ENCODE assay signal across 26 cellular contexts in genomic region chr2:28902584-28902983, GRCh38. TPM values are rescaled to one million over a fixed set of nuclear protein-coding genes. Genes with fewer than 3 reads are reported as not detected.
A peak's percentile ranks its signal among the peaks of the same experiment; 100 is the strongest.
DNase-seq lines count a peak whose midpoint lies in the region; ATAC-seq, FAIRE-seq and TF ChIP-seq lines count a peak whose summit lies in the region.
"Had no signal": no experiment of that assay in that cellular context is flagged by ENCODE, and none has a peak within 500 bp of the region (broad histone marks: within the 10 kb centered on the region; RNA-seq: fewer than 3 reads in every experiment).

No MANE protein-coding gene starts in this region.

- no peak overlapping the region for H2BK12ac ChIP-seq in mesenchymal stem cell (ENCODE audit: low read length in 2 of 2)

- no peaks in the 10 kb centered on the region for H3K9me3 ChIP-seq in GM12878 (replicated peaks; ENCODE audit: control insufficient read depth, insufficient read depth, low read length)
- H3K9me3 ChIP-seq in mesenchymal stem cell (ENCODE audit: control insufficient read depth, low read length), result no peaks in the 10 kb centered on the region
- H3K9me3 ChIP-seq: SJSA1 had no signal

- H2BK120ac ChIP-seq in mesenchymal stem cell (ENCODE audit: low read depth, low read length), result no peak overlapping the region

- CTCF ChIA-PET in activated CD8-positive, alpha-beta T cell treated with anti-CD3 and anti-CD28 coated beads for 36 hours (lab: Charles Lee), result interaction anchor here (1.1 kb wide), 1 partner anchor 81 kb away, joined by 4 read pairs; no protein-coding TSS in a partner anchor
- CTCF ChIA-PET in activated CD8-positive, alpha-beta T cell treated with anti-CD3 and anti-CD28 coated beads, Interleukin-2, amount 10 ng/mL, durations not matched to agents 7 days and 5 days (lab: Charles Lee), result interaction anchor here (0.9 kb wide), 1 partner anchor 13 kb away, joined by 3 read pairs; no protein-coding TSS in a partner anchor
- CTCF ChIA-PET in GM12878 (lab: Yijun Ruan, JAX), result interaction anchor here (1.4 kb wide), 1 partner anchor 309 kb away, joined by 5 read pairs; no protein-coding TSS in a partner anchor
- CTCF ChIA-PET in RWPE1 (lab: Yijun Ruan, JAX), result interaction anchor here (0.6 to 1.0 kb wide), 2 partner anchors 30 to 336 kb away, joined by 3 to 4 read pairs; no protein-coding TSS in a partner anchor

- H3K4me1 Mint-ChIP-seq in activated CD8-positive, alpha-beta T cell treated with anti-CD3 and anti-CD28 coated beads for 36 hours (ENCODE audit: low read depth), result peaks cover 62% of the 10 kb centered on the region
- H3K4me1 Mint-ChIP-seq in activated CD8-positive, alpha-beta T cell treated with anti-CD3 and anti-CD28 coated beads, Interleukin-2, amount 10 ng/mL, durations not matched to agents 7 days and 5 days (ENCODE audit: low read depth), result peaks cover 34% of the 10 kb centered on the region

- BruUV-seq in GM12878 (replicated peaks; lab: Mats Ljungman, UMichigan), result no TSS peak

- peaks cover 60% of the 10 kb centered on the region for H3K36me3 Mint-ChIP-seq in activated CD8-positive, alpha-beta T cell treated with anti-CD3 and anti-CD28 coated beads for 36 hours (ENCODE audit: low read depth)
- peaks cover 30% of the 10 kb centered on the region for H3K36me3 Mint-ChIP-seq in activated CD8-positive, alpha-beta T cell treated with anti-CD3 and anti-CD28 coated beads, Interleukin-2, amount 10 ng/mL, durations not matched to agents 7 days and 5 days (ENCODE audit: low read depth)

- H3K4me1 ChIP-seq in GM12878 (ENCODE audit: control insufficient read depth, insufficient read depth, low read length) (no peaks in the 10 kb centered on the region), mesenchymal stem cell (ENCODE audit: control insufficient read depth, insufficient read depth, low read depth, low read length) (peaks cover 12% of the 10 kb centered on the region)

- intact Hi-C loops in activated CD8-positive, alpha-beta T cell treated with anti-CD3 and anti-CD28 coated beads for 36 hours (cut with micrococcal nuclease), result no loop called here
- intact Hi-C loops in GM12878 (cut with micrococcal nuclease; ENCODE audit: unreplicated experiment), result no loop called here

- POLR2A ChIA-PET in activated CD8-positive, alpha-beta T cell treated with anti-CD3 and anti-CD28 coated beads for 36 hours (lab: Charles Lee), result interaction anchor here (1.1 to 3.1 kb wide), 5 partner anchors 7 to 42 kb away, joined by 3 to 18 read pairs (median 6); partner anchors contain the start of genes TRMT61B and WDR43
- POLR2A ChIA-PET in activated CD8-positive, alpha-beta T cell treated with anti-CD3 and anti-CD28 coated beads, Interleukin-2, amount 10 ng/mL, durations not matched to agents 7 days and 5 days (lab: Charles Lee), result interaction anchor here (1.0 kb wide), 1 partner anchor 33 kb away, joined by 3 read pairs; the partner anchor contains the start of gene TRMT61B
- POLR2A ChIA-PET in GM12878 (lab: Charles Lee) (interaction anchor here (0.6 kb wide), 1 partner anchor 146 kb away, joined by 5 read pairs; no protein-coding TSS in a partner anchor), RWPE1 (lab: Yijun Ruan, JAX; ENCODE audit: low non-redundant PET) (no interaction called here)

- H3K4me3 ChIP-seq in GM12878 (no peak overlapping the region), mesenchymal stem cell (ENCODE audit: insufficient read depth in 1 of 2, low read depth in 1 of 2, low read length in 2 of 2) (no peak overlapping the region)
- H3K4me3 ChIP-seq: PC-9, SJSA1 had no signal

- H2BK5ac ChIP-seq in mesenchymal stem cell (ENCODE audit: low read depth, low read length, poor library complexity, severe bottlenecking), result no peak overlapping the region

- no peak overlapping the region for H3K4me2 ChIP-seq in GM12878 (ENCODE audit: control insufficient read depth, insufficient read depth)
- H3K4me2 ChIP-seq in mesenchymal stem cell (ENCODE audit: low read length, poor library complexity, severe bottlenecking), result no peak overlapping the region
- H3K4me2 ChIP-seq: PC-9 had no signal

- no peak for ATAC-seq in activated CD8-positive, alpha-beta T cell treated with anti-CD3 and anti-CD28 coated beads for 36 hours
- ATAC-seq in activated CD8-positive, alpha-beta T cell treated with anti-CD3 and anti-CD28 coated beads, Interleukin-2, amount 10 ng/mL, durations not matched to agents 7 days and 5 days, result no peak
- ATAC-seq in GM12878 (no peak), HG03442 (IDR thresholded peaks at IDR 0.05; ENCODE audit: unreplicated experiment) (no peak)

- peaks cover 90% of the 10 kb centered on the region for H3K79me2 ChIP-seq in GM12878 (ENCODE audit: control insufficient read depth, insufficient read depth, low read length)

- WGBS in GM12878 (ENCODE audit: insufficient coverage, insufficient replicate concordance, low lambda C conversion rate, missing lambda C conversion rate), result 100% methylated on average over 3 of the region's 3 CpGs
- 100% methylated on average over 2 of the region's 3 CpGs for WGBS in mesenchymal stem cell

- no peak overlapping the region for H4K91ac ChIP-seq in mesenchymal stem cell (ENCODE audit: low read length)

- H3K27ac Mint-ChIP-seq in activated CD8-positive, alpha-beta T cell treated with anti-CD3 and anti-CD28 coated beads for 36 hours, result peak overlapping the region; percentile 76
- no peak overlapping the region for H3K27ac Mint-ChIP-seq in activated CD8-positive, alpha-beta T cell treated with anti-CD3 and anti-CD28 coated beads, Interleukin-2, amount 10 ng/mL, durations not matched to agents 7 days and 5 days
- H3K27ac Mint-ChIP-seq: HFFc6 had no signal

- RAD21 ChIA-PET in GM12878 (lab: Charles Lee; ENCODE audit: unreplicated experiment), result interaction anchor here (0.6 to 1.6 kb wide), 3 partner anchors 33 to 1812 kb away, joined by 3 to 5 read pairs (median 3); no protein-coding TSS in a partner anchor

- in situ Hi-C loops in GM12878 (cut with MboI), result no loop called here

- H3K4ac ChIP-seq in mesenchymal stem cell (ENCODE audit: low read depth in 1 of 2, low read length in 2 of 2), result no peak overlapping the region

- FAIRE-seq in GM12892 (lab: Jason Lieb, UNC) (no peak), GM12878 (lab: Jason Lieb, UNC) (no peak)
- FAIRE-seq: A204.1 had no signal

- TF ChIP-seq CTCF in activated CD8-positive, alpha-beta T cell treated with anti-CD3 and anti-CD28 coated beads for 36 hours (IDR thresholded peaks at IDR 0.05), result no peak
- TF ChIP-seq CTCF in GM12878 (IDR thresholded peaks at IDR 0.05 in 2 of 3, conservative IDR thresholded peaks at IDR 0.05 in 1 of 3; ENCODE audit: control insufficient read depth in 2 of 3, extremely low read depth in 1 of 3, insufficient read depth in 1 of 3, low read depth in 3 of 3, low read length in 3 of 3) (no peak), RWPE1 (conservative IDR thresholded peaks at IDR 0.05; ENCODE audit: low read depth) (no peak)

- H3K36me3 ChIP-seq in GM12878 (ENCODE audit: control insufficient read depth in 2 of 2, insufficient read depth in 2 of 2, low read length in 1 of 2), result peaks cover 12 to 22% of the 10 kb centered on the region in 2 experiments
- H3K36me3 ChIP-seq in mesenchymal stem cell (ENCODE audit: control insufficient read depth in 1 of 2, insufficient read depth in 2 of 2, low read depth in 1 of 2, low read length in 2 of 2), result peaks cover 7 to 53% of the 10 kb centered on the region in 2 experiments

- H3K18ac ChIP-seq in mesenchymal stem cell (ENCODE audit: low read depth in 1 of 2, low read length in 2 of 2), result no peak overlapping the region

- no peaks in the 10 kb centered on the region for H4K20me1 ChIP-seq in GM12878 (ENCODE audit: control insufficient read depth, insufficient read depth)

- peaks cover 4% of the 10 kb centered on the region for H3K79me1 ChIP-seq in mesenchymal stem cell (replicated peaks; ENCODE audit: low read length, poor library complexity, severe bottlenecking)

- H3K9ac ChIP-seq in GM12878 (ENCODE audit: control insufficient read depth, insufficient read depth, low read length), result no peak overlapping the region
- H3K9ac ChIP-seq in mesenchymal stem cell (ENCODE audit: low read length), result no peak overlapping the region

- H4K8ac ChIP-seq in mesenchymal stem cell (ENCODE audit: low read length), result no peak overlapping the region

- DNase-seq in activated CD8-positive, alpha-beta T cell treated with anti-CD3 and anti-CD28 coated beads for 36 hours, result no peak
- DNase-seq in activated CD8-positive, alpha-beta T cell treated with anti-CD3 and anti-CD28 coated beads, Interleukin-2, amount 10 ng/mL, durations not matched to agents 7 days and 5 days, result no peak
- DNase-seq in GM12892 (ENCODE audit: insufficient read length), result no peak
- DNase-seq in GM12878 (ENCODE audit: low read depth, low spot score), result no peak
- DNase-seq in mesenchymal stem cell, result no peak
- no peak for DNase-seq in nucleus accumbens (lab: John Stamatoyannopoulos, UW)
- DNase-seq in RWPE1 (ENCODE audit: low spot score), result no peak
- DNase-seq: C1 segment of cervical spinal cord, Calu3, DND-41, H7, HFFc6, Karpas-422, NCI-H1092, NCI-H1417 treated with DMSO at 0.1 percent for 48 hours, NCI-H1694 treated with DMSO at 0.1 percent for 48 hours, NCI-H2081, NCI-H2171, NCI-H345, NCI-H524 treated with DMSO at 0.1 percent for 48 hours, NCI-H774, PC-9, Right ventricle myocardium superior had no signal

- H3K9me3 Mint-ChIP-seq in activated CD8-positive, alpha-beta T cell treated with anti-CD3 and anti-CD28 coated beads for 36 hours, result no peaks in the 10 kb centered on the region
- no peaks in the 10 kb centered on the region for H3K9me3 Mint-ChIP-seq in activated CD8-positive, alpha-beta T cell treated with anti-CD3 and anti-CD28 coated beads, Interleukin-2, amount 10 ng/mL, durations not matched to agents 7 days and 5 days (ENCODE audit: insufficient read depth)
- H3K9me3 Mint-ChIP-seq: HFFc6 had no signal

- H3K27me3 ChIP-seq in GM12878 (replicated peaks in 1 of 2; ENCODE audit: control insufficient read depth in 2 of 2, insufficient read depth in 2 of 2, low read length in 1 of 2), result no peaks in the 10 kb centered on the region
- no peaks in the 10 kb centered on the region for H3K27me3 ChIP-seq in mesenchymal stem cell (ENCODE audit: control insufficient read depth in 1 of 2, insufficient read depth in 1 of 2, low read length in 2 of 2)
- H3K27me3 ChIP-seq: SJSA1 had no signal

- no peak overlapping the region for H3K4me3 Mint-ChIP-seq in activated CD8-positive, alpha-beta T cell treated with anti-CD3 and anti-CD28 coated beads for 36 hours
- H3K4me3 Mint-ChIP-seq in activated CD8-positive, alpha-beta T cell treated with anti-CD3 and anti-CD28 coated beads, Interleukin-2, amount 10 ng/mL, durations not matched to agents 7 days and 5 days, result no peak overlapping the region
- H3K4me3 Mint-ChIP-seq: HFFc6 had no signal

- peak overlapping the region; percentile 57 for H2AK5ac ChIP-seq in mesenchymal stem cell (ENCODE audit: low read length, severe bottlenecking)

- H3K14ac ChIP-seq in mesenchymal stem cell (ENCODE audit: low read length in 2 of 2), result no peak overlapping the region

- no peaks in the 10 kb centered on the region for H3K27me3 Mint-ChIP-seq in activated CD8-positive, alpha-beta T cell treated with anti-CD3 and anti-CD28 coated beads for 36 hours
- H3K27me3 Mint-ChIP-seq in activated CD8-positive, alpha-beta T cell treated with anti-CD3 and anti-CD28 coated beads, Interleukin-2, amount 10 ng/mL, durations not matched to agents 7 days and 5 days (ENCODE audit: low read depth), result no peaks in the 10 kb centered on the region

- TF ChIP-seq RAD21 in GM12878 (IDR thresholded peaks at IDR 0.05; ENCODE audit: insufficient read depth, low read depth, low read length), result no peak

- TF ChIP-seq EP300 in GM12878 (IDR thresholded peaks at IDR 0.05; ENCODE audit: borderline replicate concordance in 1 of 2, control insufficient read depth in 1 of 2, low read depth in 2 of 2, low read length in 2 of 2), result no peak

- TF ChIP-seq POLR2A in GM12892 (IDR thresholded peaks at IDR 0.05; ENCODE audit: low read depth, low read length) (0 out of 2 replicates have a peak, but pooled peaks have one; percentile 32), GM12878 (IDR thresholded peaks at IDR 0.05; ENCODE audit: low read depth, low read length) (no peak)

- H3K27ac ChIP-seq in GM12878 (ENCODE audit: control insufficient read depth, insufficient read depth) (no peak overlapping the region), mesenchymal stem cell (ENCODE audit: low read length, poor library complexity, severe bottlenecking) (no peak overlapping the region), RWPE1 (no peak overlapping the region)
- H3K27ac ChIP-seq: PC-9, SJSA1 had no signal

- SMC1A ChIA-PET in GM12878 (lab: Charles Lee; ENCODE audit: uncharacterized antibody, unreplicated experiment), result interaction anchor here (1.2 kb wide), 1 partner anchor 82 kb away, joined by 3 read pairs; no protein-coding TSS in a partner anchor

- no peak overlapping the region for H3K23ac ChIP-seq in mesenchymal stem cell (ENCODE audit: low read length in 2 of 2)

- no peak overlapping the region for H2BK15ac ChIP-seq in mesenchymal stem cell (ENCODE audit: low read depth, poor library complexity, severe bottlenecking)

- H2AFZ ChIP-seq in GM12878 (ENCODE audit: control insufficient read depth, low read depth, low read length), result no peak overlapping the region
- no peak overlapping the region for H2AFZ ChIP-seq in mesenchymal stem cell (ENCODE audit: low read depth, low read length)
- H2AFZ ChIP-seq: PC-9 had no signal

RNA-seq across cellular contexts. Expression of gene WDR43, which starts 8.1 kb away (rescaled TPM):
- total RNA-seq in activated CD8-positive, alpha-beta T cell treated with anti-CD3 and anti-CD28 coated beads for 36 hours, result 100 to 1,000 TPM; 121 to 129 TPM
- 10 to 100 TPM; 70.3 to 81.2 TPM for total RNA-seq in activated CD8-positive, alpha-beta T cell treated with anti-CD3 and anti-CD28 coated beads, Interleukin-2, amount 10 ng/mL, durations not matched to agents 7 days and 5 days
- 40.9 TPM for polyA plus RNA-seq in GM12892 (2012; ENCODE audit: missing spikeins)
- 194 and 200 TPM in 2 replicates for total RNA-seq in GM12878 (2013; cell fraction: nucleolus; rRNA removed)
- total RNA-seq in GM12878 (2014; rRNA removed), result 88.6 and 109 TPM in 2 replicates
- 139 and 142 TPM in 2 replicates for total RNA-seq in GM12878 (2014; rRNA removed; fragmentation: Illumina TruSeq; extraction: Trizol)
- total RNA-seq in GM12878 (2021), result 105 and 108 TPM in 2 replicates
- 16.6 TPM for polyA plus RNA-seq in GM12878 (2011; ENCODE audit: low read depth)
- 153 and 179 TPM in 2 replicates for polyA plus RNA-seq in GM12878 (2011; rRNA removed)
- 51.3 and 52.7 TPM in 2 replicates for polyA plus RNA-seq in GM12878 (2011; cell fraction: cytosol; rRNA removed)
- polyA plus RNA-seq in GM12878 (2011; cell fraction: nucleus; rRNA removed), result 56.8 and 68.2 TPM in 2 replicates
- 31.6 and 36.0 TPM in 2 replicates for polyA plus RNA-seq in GM12878 (2012)
- polyA plus RNA-seq in GM12878 (2014; fragmentation: Illumina TruSeq; extraction: Trizol), result 84.4 and 103 TPM in 2 replicates
- polyA plus RNA-seq in GM12878 (2014; fragmentation: Nextera tagmentation; extraction: Ambion mirVana), result 10 to 100 TPM; 39.3 to 39.6 TPM
- polyA plus RNA-seq in GM12878 (2014; rRNA removed), result 61.8 and 67.4 TPM in 2 replicates
- polyA plus RNA-seq in GM12878 (2016; fragmentation: Nextera tagmentation; extraction: Ambion mirVana), result 10 to 100 TPM; 75.6 to 79.5 TPM
- 142 and 381 TPM in 2 replicates for polyA minus RNA-seq in GM12878 (2011; rRNA and poly(A)+ RNA removed)
- 43.3 and 92.1 TPM in 2 replicates for polyA minus RNA-seq in GM12878 (2011; cell fraction: cytosol; rRNA and poly(A)+ RNA removed)
- polyA minus RNA-seq in GM12878 (2011; cell fraction: nucleus; rRNA and poly(A)+ RNA removed), result 51.5 and 60.6 TPM in 2 replicates
- polyA plus RNA-seq in mesenchymal stem cell (2013, experiment 1 of 2), result 25.2 TPM
- polyA plus RNA-seq in mesenchymal stem cell (2013, experiment 2 of 2), result 25.0 TPM

RNA-seq across cellular contexts. Expression of gene TRMT61B, which starts 32.5 kb away (rescaled TPM):
- 10 to 100 TPM; 14.5 to 19.3 TPM for total RNA-seq in activated CD8-positive, alpha-beta T cell treated with anti-CD3 and anti-CD28 coated beads for 36 hours
- total RNA-seq in activated CD8-positive, alpha-beta T cell treated with anti-CD3 and anti-CD28 coated beads, Interleukin-2, amount 10 ng/mL, durations not matched to agents 7 days and 5 days, result 10 to 100 TPM; 15.1 to 15.5 TPM
- 16.3 TPM for polyA plus RNA-seq in GM12892 (2012; ENCODE audit: missing spikeins)
- total RNA-seq in GM12878 (2013; cell fraction: nucleolus; rRNA removed), result 37.9 and 38.3 TPM in 2 replicates
- 16.0 and 18.2 TPM in 2 replicates for total RNA-seq in GM12878 (2014; rRNA removed)
- 15.3 and 19.5 TPM in 2 replicates for total RNA-seq in GM12878 (2014; rRNA removed; fragmentation: Illumina TruSeq; extraction: Trizol)
- total RNA-seq in GM12878 (2021), result 14.7 and 15.7 TPM in 2 replicates
- 5.8 TPM for polyA plus RNA-seq in GM12878 (2011; ENCODE audit: low read depth)
- 19.3 and 30.0 TPM in 2 replicates for polyA plus RNA-seq in GM12878 (2011; rRNA removed)
- 8.3 and 9.4 TPM in 2 replicates for polyA plus RNA-seq in GM12878 (2011; cell fraction: cytosol; rRNA removed)
- 9.8 and 10.5 TPM in 2 replicates for polyA plus RNA-seq in GM12878 (2011; cell fraction: nucleus; rRNA removed)
- polyA plus RNA-seq in GM12878 (2012), result 9.2 and 10.5 TPM in 2 replicates
- 13.1 and 14.0 TPM in 2 replicates for polyA plus RNA-seq in GM12878 (2014; fragmentation: Illumina TruSeq; extraction: Trizol)
- polyA plus RNA-seq in GM12878 (2014; fragmentation: Nextera tagmentation; extraction: Ambion mirVana), result 10 to 100 TPM; 18.1 to 23.0 TPM
- polyA plus RNA-seq in GM12878 (2014; rRNA removed), result 10.4 and 12.8 TPM in 2 replicates
- polyA plus RNA-seq in GM12878 (2016; fragmentation: Nextera tagmentation; extraction: Ambion mirVana), result 10 to 100 TPM; 23.2 to 23.7 TPM
- polyA minus RNA-seq in GM12878 (2011; rRNA and poly(A)+ RNA removed), result 8.3 and 9.1 TPM in 2 replicates
- polyA minus RNA-seq in GM12878 (2011; cell fraction: cytosol; rRNA and poly(A)+ RNA removed), result 2.8 and 4.1 TPM in 2 replicates
- 11.1 and 15.4 TPM in 2 replicates for polyA minus RNA-seq in GM12878 (2011; cell fraction: nucleus; rRNA and poly(A)+ RNA removed)
- polyA plus RNA-seq in mesenchymal stem cell (2013, experiment 1 of 2), result 9.3 TPM
- polyA plus RNA-seq in mesenchymal stem cell (2013, experiment 2 of 2), result 11.9 TPM
